Comparison of ENCODE assay signal across 8 cellular contexts in the genomic region with DNA sequence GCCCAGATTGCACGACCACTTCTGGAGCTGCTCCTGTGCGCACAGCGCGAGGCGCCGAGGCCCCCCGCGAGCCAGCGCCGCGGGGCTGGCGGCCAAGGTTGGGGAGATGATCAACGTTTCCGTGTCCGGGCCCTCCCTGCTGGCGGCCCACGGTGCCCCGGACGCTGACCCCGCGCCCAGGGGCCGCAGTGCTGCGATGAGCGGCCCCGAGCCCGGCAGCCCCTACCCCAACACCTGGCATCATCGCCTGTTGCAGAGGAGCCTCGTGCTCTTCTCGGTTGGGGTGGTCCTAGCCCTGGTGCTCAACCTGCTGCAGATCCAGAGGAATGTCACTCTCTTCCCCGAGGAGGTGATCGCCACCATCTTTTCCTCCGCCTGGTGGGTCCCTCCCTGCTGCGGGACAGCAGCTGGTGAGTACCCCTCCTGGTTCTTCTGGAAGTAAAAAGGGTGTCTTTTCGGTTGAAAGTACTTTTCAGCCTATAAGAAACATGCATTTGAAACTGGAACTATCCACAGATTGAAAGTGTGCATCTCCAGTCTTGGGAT. TPM values are rescaled to one million over a fixed set of nuclear protein-coding genes. Genes with fewer than 3 reads are reported as not detected.
A peak's percentile ranks its signal among the peaks of the same experiment; 100 is the strongest.
DNase-seq lines count a peak whose midpoint lies in the region; ATAC-seq and TF ChIP-seq lines count a peak whose summit lies in the region.

No MANE protein-coding gene starts in this region.

- peaks cover 0 to 9% (median 0%) of the 10 kb centered on the region in 3 experiments for H3K36me3 ChIP-seq in naive thymus-derived CD4-positive, alpha-beta T cell (ENCODE audit: control insufficient read depth in 2 of 3, insufficient read depth in 3 of 3, low read length in 3 of 3)

- H3K4me3 Mint-ChIP-seq in effector memory CD8-positive, alpha-beta T cell: peak overlapping the region; percentile 88 to 97
- H3K4me3 Mint-ChIP-seq in naive thymus-derived CD4-positive, alpha-beta T cell: peak overlapping the region; percentile 88 to 97 (median 93)

- H3K4me3 ChIP-seq in naive thymus-derived CD4-positive, alpha-beta T cell (ENCODE audit: low read length): peak overlapping the region; percentile 73

- peaks cover 22 to 37% of the 10 kb centered on the region in 2 donors for H3K4me1 ChIP-seq in naive thymus-derived CD4-positive, alpha-beta T cell (ENCODE audit: control insufficient read depth in 2 of 2, insufficient read depth in 2 of 2, low read length in 2 of 2)

- peaks cover 34 to 36% of the 10 kb centered on the region in 2 donors for H3K4me1 Mint-ChIP-seq in effector memory CD8-positive, alpha-beta T cell (ENCODE audit: low read depth in 2 of 2)
- H3K4me1 Mint-ChIP-seq in naive thymus-derived CD4-positive, alpha-beta T cell: peaks cover 23 to 58% (median 42%) of the 10 kb centered on the region in 7 donors

- H3K27me3 Mint-ChIP-seq in effector memory CD8-positive, alpha-beta T cell: no peaks in the 10 kb centered on the region
- peaks cover 0 to 3% (median 0%) of the 10 kb centered on the region in 5 donors for H3K27me3 Mint-ChIP-seq in naive thymus-derived CD4-positive, alpha-beta T cell

- intact Hi-C loops in naive thymus-derived CD4-positive, alpha-beta T cell (cut with micrococcal nuclease): loop anchor here (2.0 to 5.0 kb wide), 5 partner anchors 36 to 1342 kb away; partner anchors contain the start of gene RNF32 (in 1 of the 2)

- H3K27ac Mint-ChIP-seq in effector memory CD8-positive, alpha-beta T cell: peak overlapping the region; percentile 97 to 98
- H3K27ac Mint-ChIP-seq in naive thymus-derived CD4-positive, alpha-beta T cell: peak overlapping the region; percentile 91 to 99 (median 97)

- no peak for TF ChIP-seq CTCF in RWPE1 (conservative IDR thresholded peaks at IDR 0.05; ENCODE audit: low read depth)

- POLR2A ChIA-PET in RWPE1 (lab: Yijun Ruan, JAX; ENCODE audit: low non-redundant PET): no interaction called here
- POLR2A ChIA-PET in naive thymus-derived CD4-positive, alpha-beta T cell (lab: Charles Lee): interaction anchor here (1.1 to 4.8 kb wide), 16 partner anchors 9 to 370 kb away, joined by 3 to 50 read pairs (median 5); partner anchors contain the start of gene PAXIP1

- peak overlapping the region; percentile 98 for H3K27ac ChIP-seq in RWPE1
- H3K27ac ChIP-seq in naive thymus-derived CD4-positive, alpha-beta T cell (ENCODE audit: low read depth, low read length): peak overlapping the region; percentile 78

- no peaks in the 10 kb centered on the region for H3K9me3 ChIP-seq in naive thymus-derived CD4-positive, alpha-beta T cell (ENCODE audit: control insufficient read depth in 2 of 3, low read length in 3 of 3)

- peak; percentile 28 for DNase-seq in CD1c-positive myeloid dendritic cell (ENCODE audit: extremely low spot score)
- DNase-seq in RWPE1 (ENCODE audit: low spot score): no peak
- DNase-seq in effector memory CD8-positive, alpha-beta T cell: peak in 1 of 3 experiments; percentile 18
- peak in 2 of 9 donors; percentile 27 to 28 for DNase-seq in naive thymus-derived CD4-positive, alpha-beta T cell
- no peak for DNase-seq in NCI-H2081 treated with DMSO at 0.1 percent for 48 hours (lab: John Stamatoyannopoulos, UW)
- DNase-seq in Kasumi-1 (lab: John Stamatoyannopoulos, UW): no peak
- no peak for DNase-seq in NCI-H774 (lab: John Stamatoyannopoulos, UW)

- CTCF ChIA-PET in RWPE1 (lab: Yijun Ruan, JAX): interaction anchor here (0.5 kb wide), 1 partner anchor 354 kb away, joined by 6 read pairs; no protein-coding TSS in a partner anchor
- CTCF ChIA-PET in naive thymus-derived CD4-positive, alpha-beta T cell (lab: Charles Lee): interaction anchor here (0.8 to 2.1 kb wide), 4 partner anchors 27 to 93 kb away, joined by 3 to 8 read pairs (median 6); no protein-coding TSS in a partner anchor

- no peaks in the 10 kb centered on the region for H3K27me3 ChIP-seq in naive thymus-derived CD4-positive, alpha-beta T cell (ENCODE audit: control insufficient read depth in 2 of 2, insufficient read depth in 2 of 2, low read length in 2 of 2)

- H3K36me3 Mint-ChIP-seq in effector memory CD8-positive, alpha-beta T cell (ENCODE audit: insufficient read depth): peaks cover 47% of the 10 kb centered on the region
- H3K36me3 Mint-ChIP-seq in naive thymus-derived CD4-positive, alpha-beta T cell: peaks cover 0 to 39% (median 0%) of the 10 kb centered on the region in 5 donors

- H3K9me3 Mint-ChIP-seq in effector memory CD8-positive, alpha-beta T cell: no peaks in the 10 kb centered on the region
- peaks cover 0 to 6% (median 0%) of the 10 kb centered on the region in 11 donors for H3K9me3 Mint-ChIP-seq in naive thymus-derived CD4-positive, alpha-beta T cell

- ATAC-seq in GM21723 (IDR thresholded peaks at IDR 0.05; ENCODE audit: unreplicated experiment): peak; percentile 2
- ATAC-seq in effector memory CD8-positive, alpha-beta T cell (replicated peaks): no peak
- ATAC-seq in naive thymus-derived CD4-positive, alpha-beta T cell: no peak

RNA-seq across cellular contexts. Expression of gene INSIG1, which starts 0.7 kb away (rescaled TPM):
- total RNA-seq in naive thymus-derived CD4-positive, alpha-beta T cell: 10 to 100 TPM; 43.6 to 70.0 (median 46.5) TPM
- polyA plus RNA-seq in naive thymus-derived CD4-positive, alpha-beta T cell: 10 to 100 TPM; 22.2 to 33.2 TPM
